In the genomic region with DNA sequence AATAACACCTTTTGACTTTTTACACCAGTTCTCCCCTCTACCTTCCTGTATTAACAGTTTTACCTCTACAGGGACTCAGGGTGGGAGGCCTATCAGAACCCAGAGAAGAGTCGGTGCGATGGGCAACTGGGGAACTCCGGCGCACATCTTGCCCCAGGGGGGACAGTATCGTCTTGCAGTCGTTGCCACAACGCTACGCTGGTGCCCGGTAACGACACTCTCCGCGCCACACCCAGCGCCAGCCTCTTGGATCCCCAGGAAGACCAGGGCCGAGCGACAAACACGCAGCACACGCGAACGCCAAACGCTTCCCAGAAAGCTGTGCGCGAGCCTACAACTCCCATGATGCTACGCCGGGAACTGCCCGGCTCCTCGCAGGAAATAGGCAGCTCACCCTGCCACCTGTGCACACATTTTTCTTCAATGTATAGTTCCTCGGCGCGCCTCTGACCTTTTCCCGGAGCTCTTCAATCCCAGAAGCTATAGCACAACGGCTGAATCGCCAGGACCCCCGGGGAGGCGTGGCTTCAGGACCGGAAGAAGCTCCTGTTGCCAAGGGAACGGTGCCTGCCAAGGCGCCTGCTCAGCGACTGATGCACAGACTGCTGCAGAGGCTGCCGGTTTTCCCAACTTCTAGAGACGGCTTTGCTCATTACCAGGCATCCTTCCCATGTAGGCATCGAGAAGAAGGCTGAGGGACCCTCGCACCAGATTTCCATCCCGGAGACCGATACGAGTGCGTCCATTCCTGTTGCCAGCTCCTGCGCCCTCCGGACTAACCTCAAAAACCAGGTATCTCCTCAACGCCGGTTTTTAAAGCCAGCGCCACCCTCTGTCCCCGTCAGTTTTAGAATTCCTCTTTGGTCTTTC, we compare ENCODE assay signal across 8 cellular contexts. TPM values are rescaled to one million over a fixed set of nuclear protein-coding genes. Genes with fewer than 3 reads are reported as not detected.
DNase-seq lines count a peak whose midpoint lies in the region; ATAC-seq and TF ChIP-seq lines count a peak whose summit lies in the region.

Gene ARL6, plus strand, starts transcription at position 573 of the 870 bp plus-strand sequence. CDS start 3,350 bp downstream, outside the sequence.

- peaks cover 20 to 36% (median 35%) of the 10 kb centered on the region in 3 donors for H3K4me1 Mint-ChIP-seq in T-cell
- H3K4me1 Mint-ChIP-seq in progenitor cell of endocrine pancreas (ENCODE audit: low read depth) = peaks cover 22% of the 10 kb centered on the region

- H3K36me3 Mint-ChIP-seq in T-cell (peaks cover 7% of the 10 kb centered on the region), progenitor cell of endocrine pancreas (ENCODE audit: insufficient read depth) (peaks cover 1% of the 10 kb centered on the region)

- in situ Hi-C loops in GM13977 (cut with MboI; ENCODE audit: low pct_unique_long_range_greater_than_20kb, low sequenced_read_pairs, unreplicated experiment) = no loop called here

- H3K4me3 Mint-ChIP-seq in T-cell (peak within 1 kb of the TSS; percentile 98 to 99 (median 99)), progenitor cell of endocrine pancreas (ENCODE audit: low read depth) (peak within 1 kb of the TSS; percentile 99)

- intact Hi-C loops in left ventricle myocardium superior (cut with micrococcal nuclease) = no loop called here

- TF ChIP-seq CTCF in GM13977 (IDR thresholded peaks at IDR 0.05; ENCODE audit: extremely low read depth, insufficient read depth, missing control alignments) = no peak
- TF ChIP-seq CTCF in progenitor cell of endocrine pancreas (IDR thresholded peaks at IDR 0.05; ENCODE audit: unreplicated experiment) = peak; percentile 11

- H3K27me3 Mint-ChIP-seq in T-cell = no peaks in the 10 kb centered on the region
- no peaks in the 10 kb centered on the region for H3K27me3 Mint-ChIP-seq in progenitor cell of endocrine pancreas

- H3K9me3 Mint-ChIP-seq in T-cell (no peaks in the 10 kb centered on the region), progenitor cell of endocrine pancreas (ENCODE audit: low read depth) (peaks cover under 1% of the 10 kb centered on the region)

- POLR2A ChIA-PET in T-cell (lab: Charles Lee) = no interaction called here

- peak; percentile 70 for DNase-seq in GM13977 (ENCODE audit: low spot score)
- DNase-seq in NCI-H1436 (lab: John Stamatoyannopoulos, UW) = peak; percentile 80
- DNase-seq in T-cell = peak; percentile 21 to 74 (median 58)
- DNase-seq in amniotic stem cell (lab: John Stamatoyannopoulos, UW) = peak; percentile 86
- peak; percentile 90 for DNase-seq in left ventricle myocardium superior
- peak; percentile 62 for DNase-seq in progenitor cell of endocrine pancreas (ENCODE audit: low spot score, unreplicated experiment)
- peak; percentile 82 for DNase-seq in ureter (ENCODE audit: low spot score)

- peak; percentile 96 for ATAC-seq in HG02852 (IDR thresholded peaks at IDR 0.05; ENCODE audit: unreplicated experiment)
- ATAC-seq in T-cell (replicated peaks in 1 of 4) = peak; percentile 92 to 93 (median 92)
- ATAC-seq in left ventricle myocardium superior = peak; percentile 99

- CTCF ChIA-PET in T-cell (lab: Charles Lee) = interaction anchor here (0.7 to 1.2 kb wide), 9 partner anchors 11 to 832 kb away, joined by 3 to 6 read pairs (median 3); partner anchors contain the start of genes CPOX (in 1 of the 2) and CRYBG3 (in 1 of the 2)

- H3K27ac Mint-ChIP-seq in T-cell (peak within 1 kb of the TSS; percentile 93 to 98), progenitor cell of endocrine pancreas (peak within 1 kb of the TSS; percentile 98)

RNA-seq across cellular contexts. Expression of gene ARL6, which starts in this region (rescaled TPM):
- 1 to 10 TPM; 3.5 to 4.5 (median 3.9) TPM for total RNA-seq in T-cell
- 4.1 TPM for total RNA-seq in left ventricle myocardium superior
- 10.9 and 11.4 TPM in 2 replicates for total RNA-seq in progenitor cell of endocrine pancreas
- 12.3 TPM for total RNA-seq in ureter

Comparison
In these comparisons a context has a peak if more than half of its experiments do, and no peak if none do; other contexts are left out.
1. Peak in every context shown above with its lines: DNase-seq and ATAC-seq.